ENCODE assay signal across 16 cellular contexts in genomic region chr11:10390375-10390774, GRCh38.
DNase-seq lines count a peak whose midpoint lies in the region; ATAC-seq, FAIRE-seq and TF ChIP-seq lines count a peak whose summit lies in the region.
"Had no signal": no experiment of that assay in that cellular context is flagged by ENCODE, and none has a peak within 500 bp of the region (broad histone marks: within the 10 kb centered on the region; RNA-seq: fewer than 3 reads in every experiment).

No MANE protein-coding gene starts in this region.

- BruUV-seq in endothelial cell of umbilical vein (replicated peaks; lab: Mats Ljungman, UMichigan), result no TSS peak

- dilution Hi-C loops in endothelial cell of umbilical vein (cut with MboI; ENCODE audit: extremely low pct_ligation_motif_present, low sequenced_read_pairs), result no loop called here

- intact Hi-C loops in endothelial cell of umbilical vein (cut with micrococcal nuclease), result no loop called here
- intact Hi-C loops in prostate gland (cut with DNase I), result no loop called here

- no peak overlapping the region for H3K9ac ChIP-seq in endothelial cell of umbilical vein (replicated peaks; ENCODE audit: extremely low read depth, insufficient read depth, low read length)

- no peak for TF ChIP-seq CTCF in LNCaP clone FGC (IDR thresholded peaks at IDR 0.05; ENCODE audit: control insufficient read depth, extremely low read depth, insufficient read depth)
- no peak for TF ChIP-seq CTCF in endothelial cell of umbilical vein (IDR thresholded peaks at IDR 0.05; ENCODE audit: extremely low read depth in 1 of 2, insufficient read depth in 1 of 2, low read depth in 1 of 2, low read length in 2 of 2)
- no peak for TF ChIP-seq CTCF in prostate gland (IDR thresholded peaks at IDR 0.05)

- no peak overlapping the region for H3K4me2 ChIP-seq in endothelial cell of umbilical vein (ENCODE audit: insufficient read depth, low read length)

- DNase-seq in DMS79 (lab: John Stamatoyannopoulos, UW) (peak; percentile 40), LNCaP clone FGC (ENCODE audit: low read depth) (peak; percentile 95), endothelial cell of umbilical vein (ENCODE audit: low read depth, low spot score) (peak; percentile 43), prostate gland (ENCODE audit: low spot score) (peak; percentile 89), NCI-H187 treated with DMSO at 0.1 percent for 48 hours (lab: John Stamatoyannopoulos, UW) (no peak)
- DNase-seq in stimulated activated naive CD8-positive, alpha-beta T cell treated with anti-CD3 and anti-CD28 coated beads, Interleukin-15, amount 100 ng/mL, for 72 hours, result no peak
- DNase-seq: CD4-positive, alpha-beta memory T cell; H9; Kasumi-1; NCI-H446; NCI-H774; Peyer's patch; SHP77 had no signal

- H3K9me3 Mint-ChIP-seq in stimulated activated naive CD8-positive, alpha-beta T cell treated with anti-CD3 and anti-CD28 coated beads, Interleukin-15, amount 100 ng/mL, for 72 hours, result no peaks in the 10 kb centered on the region

- H3K4me1 ChIP-seq in endothelial cell of umbilical vein (ENCODE audit: control insufficient read depth, extremely low read depth, insufficient read depth, low read length) (no peaks in the 10 kb centered on the region), prostate gland (replicated peaks) (peaks cover 12% of the 10 kb centered on the region)

- no peaks in the 10 kb centered on the region for H3K9me3 ChIP-seq in endothelial cell of umbilical vein (replicated peaks; ENCODE audit: control insufficient read depth, insufficient read depth, low read length)
- no peaks in the 10 kb centered on the region for H3K9me3 ChIP-seq in prostate gland
- H3K9me3 ChIP-seq: Peyer's patch had no signal

- H3K4me1 Mint-ChIP-seq in stimulated activated naive CD8-positive, alpha-beta T cell treated with anti-CD3 and anti-CD28 coated beads, Interleukin-15, amount 100 ng/mL, for 72 hours, result no peaks in the 10 kb centered on the region
- H3K4me1 Mint-ChIP-seq: B cell; CD4-positive, alpha-beta memory T cell had no signal

- no peak for TF ChIP-seq POLR2A in endothelial cell of umbilical vein (IDR thresholded peaks at IDR 0.05; ENCODE audit: low read depth, low read length)
- no peak for TF ChIP-seq POLR2A in prostate gland (IDR thresholded peaks at IDR 0.05)

- no peaks in the 10 kb centered on the region for H4K20me1 ChIP-seq in endothelial cell of umbilical vein (replicated peaks; ENCODE audit: control insufficient read depth, extremely low read depth, insufficient read depth, low read length)

- POLR2A ChIA-PET in endothelial cell of umbilical vein (lab: Charles Lee), result no interaction called here

- CTCF ChIA-PET in endothelial cell of umbilical vein (lab: Charles Lee), result no interaction called here

- no peaks in the 10 kb centered on the region for H3K9me1 ChIP-seq in endothelial cell of umbilical vein (replicated peaks; ENCODE audit: control insufficient read depth, extremely low read depth, insufficient read depth, low read length)

- FAIRE-seq in endothelial cell of umbilical vein (lab: Jason Lieb, UNC), result no peak

- H3K36me3 ChIP-seq in endothelial cell of umbilical vein (ENCODE audit: control insufficient read depth in 2 of 2, extremely low read depth in 1 of 2, insufficient read depth in 2 of 2, low read length in 2 of 2) (no peaks in the 10 kb centered on the region), prostate gland (no peaks in the 10 kb centered on the region)
- H3K36me3 ChIP-seq: Peyer's patch had no signal

- no peaks in the 10 kb centered on the region for H3K79me2 ChIP-seq in endothelial cell of umbilical vein (ENCODE audit: control insufficient read depth, insufficient read depth, low read length)

- H3K27me3 ChIP-seq in endothelial cell of umbilical vein (ENCODE audit: control insufficient read depth in 2 of 2, insufficient read depth in 2 of 2, low read length in 2 of 2) (peaks cover 3 to 9% of the 10 kb centered on the region in 2 experiments), prostate gland (replicated peaks; ENCODE audit: insufficient read depth) (no peaks in the 10 kb centered on the region)
- H3K27me3 ChIP-seq: Peyer's patch had no signal

- H3K4me3 ChIP-seq in LNCaP clone FGC (ENCODE audit: low read depth, low read length), result no peak overlapping the region
- no peak overlapping the region for H3K4me3 ChIP-seq in endothelial cell of umbilical vein (replicated peaks in 1 of 3; ENCODE audit: insufficient read depth in 1 of 3, low read depth in 1 of 3, low read length in 3 of 3)
- H3K4me3 ChIP-seq in prostate gland, result no peak overlapping the region
- H3K4me3 ChIP-seq: Peyer's patch had no signal

- H3K27me3 Mint-ChIP-seq in stimulated activated naive CD8-positive, alpha-beta T cell treated with anti-CD3 and anti-CD28 coated beads, Interleukin-15, amount 100 ng/mL, for 72 hours, result peaks cover 50% of the 10 kb centered on the region

- H3K4me3 Mint-ChIP-seq in stimulated activated naive CD8-positive, alpha-beta T cell treated with anti-CD3 and anti-CD28 coated beads, Interleukin-15, amount 100 ng/mL, for 72 hours, result no peak overlapping the region
- H3K4me3 Mint-ChIP-seq: B cell; CD4-positive, alpha-beta memory T cell; H9 had no signal

- ATAC-seq in GM21786 (IDR thresholded peaks at IDR 0.05; ENCODE audit: unreplicated experiment), result no peak
- ATAC-seq in stimulated activated naive CD8-positive, alpha-beta T cell treated with anti-CD3 and anti-CD28 coated beads, Interleukin-15, amount 100 ng/mL, for 72 hours, result no peak
- ATAC-seq: SK-N-SH treated with all-trans-retinoic acid at 6 μM for 48 hours had no signal

- H3K27ac ChIP-seq in endothelial cell of umbilical vein (ENCODE audit: insufficient read depth, low read depth, low read length), result no peak overlapping the region
- no peak overlapping the region for H3K27ac ChIP-seq in prostate gland
- H3K27ac ChIP-seq: Peyer's patch had no signal

- no peak overlapping the region for H3K27ac Mint-ChIP-seq in stimulated activated naive CD8-positive, alpha-beta T cell treated with anti-CD3 and anti-CD28 coated beads, Interleukin-15, amount 100 ng/mL, for 72 hours
- H3K27ac Mint-ChIP-seq: B cell had no signal

- no peak overlapping the region for H2AFZ ChIP-seq in endothelial cell of umbilical vein (ENCODE audit: low read depth, low read length)

TF ChIP-seq in endothelial cell of umbilical vein, 7 proteins besides CTCF, POLR2A, EP300 and RAD21:
- TF ChIP-seq MYC (IDR thresholded peaks at IDR 0.05; ENCODE audit: low read depth, low read length) (no peak), MAX (IDR thresholded peaks at IDR 0.05; ENCODE audit: insufficient read depth, insufficient read length) (no peak), GATA2 (IDR thresholded peaks at IDR 0.05; ENCODE audit: insufficient read depth, insufficient read length, low read depth, low read length) (no peak), EZH2 (IDR thresholded peaks at IDR 0.05; ENCODE audit: borderline replicate concordance, low read depth, low read length, severe bottlenecking) (no peak), POLR2AphosphoS5 (IDR thresholded peaks at IDR 0.05; ENCODE audit: insufficient read depth, low read depth, low read length) (no peak), JUN (IDR thresholded peaks at IDR 0.05; ENCODE audit: borderline replicate concordance, insufficient read depth, insufficient read length, low read depth) (no peak), FOS (IDR thresholded peaks at IDR 0.05; ENCODE audit: borderline replicate concordance, insufficient read depth, low read length) (no peak)

Comparison
In these comparisons a context has a peak if more than half of its experiments do, and no peak if none do; other contexts are left out.
1. DNase-seq: peak in DMS79 (single experiment), LNCaP clone FGC (single experiment), endothelial cell of umbilical vein (single experiment) and prostate gland (single experiment); none in NCI-H187 treated with DMSO at 0.1 percent for 48 hours (single experiment) and stimulated activated naive CD8-positive, alpha-beta T cell treated with anti-CD3 and anti-CD28 coated beads, Interleukin-15, amount 100 ng/mL, for 72 hours (0 of 2).